In the genomic region with DNA sequence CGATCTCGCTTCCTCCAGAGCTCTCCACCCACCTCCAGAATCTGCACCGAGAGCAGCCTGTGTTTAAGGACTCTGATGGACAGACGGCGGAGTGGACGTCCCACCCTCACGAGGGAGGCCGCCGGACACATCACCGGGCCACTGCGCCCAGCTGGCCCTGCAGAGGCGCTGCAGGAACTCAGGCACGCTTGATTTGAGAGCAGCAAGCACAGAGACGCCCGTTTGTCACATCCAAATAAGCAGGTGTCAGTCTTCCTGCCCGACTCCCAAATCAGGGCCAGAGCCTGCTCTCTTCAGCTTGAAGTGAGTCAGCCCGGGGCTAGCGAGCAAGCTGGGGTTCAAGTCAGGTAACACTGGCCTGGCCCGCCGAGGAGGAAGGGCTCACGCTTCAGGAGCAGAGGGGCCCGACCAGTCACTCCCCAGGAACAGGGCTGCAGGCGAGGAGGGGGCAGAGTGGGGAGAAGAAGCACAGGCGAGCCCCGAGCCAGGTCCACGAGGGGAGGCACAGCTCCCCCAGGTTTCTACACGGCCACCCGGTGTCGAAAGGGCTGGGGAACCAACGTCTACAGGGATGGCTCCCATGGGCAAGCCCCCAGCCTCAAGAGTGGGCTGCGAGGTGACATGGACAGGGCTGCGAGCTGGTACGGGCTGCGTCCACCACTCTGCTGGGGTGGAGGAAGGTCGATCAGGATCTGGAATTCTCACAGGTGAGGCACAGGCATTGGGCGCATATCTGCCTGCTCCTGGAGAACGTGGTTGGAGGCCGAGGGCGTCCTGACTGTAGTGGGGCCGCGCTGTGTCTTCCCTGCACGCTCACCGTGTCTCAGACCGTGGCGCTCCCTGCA, we compare ENCODE assay signal across 17 cellular contexts. TPM values are rescaled to one million over a fixed set of nuclear protein-coding genes. Genes with fewer than 3 reads are reported as not detected.
DNase-seq lines count a peak whose midpoint lies in the region; ATAC-seq and TF ChIP-seq lines count a peak whose summit lies in the region.
"Had no signal": no experiment of that assay in that cellular context is flagged by ENCODE, and none has a peak within 500 bp of the region (broad histone marks: within the 10 kb centered on the region; RNA-seq: fewer than 3 reads in every experiment).

No MANE protein-coding gene starts in this region.

- no peaks in the 10 kb centered on the region for H3K9me1 ChIP-seq in IMR-90 (ENCODE audit: insufficient read depth, low read length)

- no peak overlapping the region for H3K18ac ChIP-seq in IMR-90 (ENCODE audit: low read depth, low read length)

- no peak overlapping the region for H3K14ac ChIP-seq in IMR-90 (replicated peaks; ENCODE audit: low read depth, low read length)

- DNase-seq in IMR-90 (no peak), retina (peak; percentile 45), coronary artery (ENCODE audit: low spot score) (no peak), omental fat pad (ENCODE audit: low spot score) (no peak), NCI-H1417 (lab: John Stamatoyannopoulos, UW) (no peak)
- DNase-seq: CD4-positive, alpha-beta memory T cell; DMS79 treated with DMSO at 0.1 percent for 48 hours; GOT3; NCI-H1694; NCI-H2107; NCI-H345; NCI-H526 treated with DMSO at 0.1 percent for 48 hours; PC-3; SK-N-SH had no signal

- H3K36me3 ChIP-seq in BLaER1, result no peaks in the 10 kb centered on the region
- no peaks in the 10 kb centered on the region for H3K36me3 ChIP-seq in IMR-90 (ENCODE audit: control insufficient read depth, insufficient read depth, low read length)

- H4K91ac ChIP-seq in IMR-90 (ENCODE audit: insufficient read depth, low read depth, low read length), result no peak overlapping the region

- peaks cover 34% of the 10 kb centered on the region for H3K27me3 Mint-ChIP-seq in dendritic cell treated with granulocyte-macrophage colony-stimulating factor and Interleukin-4, amounts not matched to agents 40 ng/mL and 50 ng/mL, for 4 days

- BruUV-seq in IMR-90 (replicated peaks; lab: Mats Ljungman, UMichigan), result no TSS peak

- dilution Hi-C loops in IMR-90 (cut with HindIII; ENCODE audit: low sequenced_read_pairs, unreplicated experiment), result no loop called here

- ATAC-seq in IMR-90 (ENCODE audit: low read depth), result no peak
- ATAC-seq in omental fat pad (ENCODE audit: low FRiP score), result no peak
- no peak for ATAC-seq in GM18870 (IDR thresholded peaks at IDR 0.05; ENCODE audit: unreplicated experiment)
- ATAC-seq: PC-3 had no signal

- H3K9me3 Mint-ChIP-seq in dendritic cell treated with granulocyte-macrophage colony-stimulating factor and Interleukin-4, amounts not matched to agents 40 ng/mL and 50 ng/mL, for 4 days, result no peaks in the 10 kb centered on the region
- H3K9me3 Mint-ChIP-seq: CD4-positive, alpha-beta memory T cell had no signal

- H2BK20ac ChIP-seq in IMR-90 (ENCODE audit: low read depth, low read length), result no peak overlapping the region

- H3K9me3 ChIP-seq in BLaER1 (no peaks in the 10 kb centered on the region), IMR-90 (ENCODE audit: control insufficient read depth, insufficient read depth, low read length) (no peaks in the 10 kb centered on the region)
- H3K9me3 ChIP-seq: SK-N-SH had no signal

- no peak overlapping the region for H2BK15ac ChIP-seq in IMR-90 (ENCODE audit: low read depth, low read length)

- H2BK5ac ChIP-seq in IMR-90 (ENCODE audit: low read depth, low read length, poor library complexity, severe bottlenecking), result no peak overlapping the region

- intact Hi-C loops in IMR-90 (cut with micrococcal nuclease), result no loop called here
- intact Hi-C loops in dendritic cell treated with granulocyte-macrophage colony-stimulating factor and Interleukin-4, amounts not matched to agents 40 ng/mL and 50 ng/mL, for 4 days (cut with micrococcal nuclease), result no loop called here

- no peak overlapping the region for H4K8ac ChIP-seq in IMR-90 (ENCODE audit: low read depth in 2 of 2, low read length in 2 of 2)

- H2AK9ac ChIP-seq in IMR-90 (replicated peaks; ENCODE audit: low read depth, low read length, poor library complexity), result no peak overlapping the region

- peak overlapping the region; percentile 21 for H2AFZ ChIP-seq in IMR-90 (replicated peaks; ENCODE audit: low read length, poor library complexity)

- no peak overlapping the region for H3K23ac ChIP-seq in IMR-90 (ENCODE audit: low read depth, low read length)

- peak overlapping the region; percentile 96 for H3K27ac Mint-ChIP-seq in dendritic cell treated with granulocyte-macrophage colony-stimulating factor and Interleukin-4, amounts not matched to agents 40 ng/mL and 50 ng/mL, for 4 days

- 80% methylated on average over 28 of the region's 45 CpGs; no CpG with 5 or more reads in 1 of the 2 experiments for WGBS in IMR-90 (ENCODE audit: extremely low coverage in 2 of 2, insufficient read length in 1 of 2), 2 experiments

- no peak for TF ChIP-seq POLR2A in IMR-90 (IDR thresholded peaks at IDR 0.05; ENCODE audit: low read depth, low read length)

- CTCF ChIA-PET in IMR-90 (lab: Yijun Ruan, JAX), result no interaction called here

- in situ Hi-C loops in IMR-90 (cut with MboI; ENCODE audit: low sequenced_read_pairs), result no loop called here

- no peak overlapping the region for H3K56ac ChIP-seq in IMR-90 (ENCODE audit: extremely low read depth, insufficient read depth, low read length)

- H3K4me3 Mint-ChIP-seq in dendritic cell treated with granulocyte-macrophage colony-stimulating factor and Interleukin-4, amounts not matched to agents 40 ng/mL and 50 ng/mL, for 4 days, result no peak overlapping the region

- no peak overlapping the region for H3K4ac ChIP-seq in IMR-90 (ENCODE audit: low read depth, low read length)

- H3K4me1 Mint-ChIP-seq in dendritic cell treated with granulocyte-macrophage colony-stimulating factor and Interleukin-4, amounts not matched to agents 40 ng/mL and 50 ng/mL, for 4 days (ENCODE audit: low read depth), result peaks cover 91% of the 10 kb centered on the region

- H2BK120ac ChIP-seq in IMR-90 (ENCODE audit: low read depth, low read length), result no peak overlapping the region

- H3K36me3 Mint-ChIP-seq in dendritic cell treated with granulocyte-macrophage colony-stimulating factor and Interleukin-4, amounts not matched to agents 40 ng/mL and 50 ng/mL, for 4 days (ENCODE audit: low read depth), result no peaks in the 10 kb centered on the region
- H3K36me3 Mint-ChIP-seq: CD4-positive, alpha-beta memory T cell had no signal

- H2AK5ac ChIP-seq in IMR-90 (ENCODE audit: low read depth, low read length), result no peak overlapping the region

- no peak overlapping the region for H4K5ac ChIP-seq in IMR-90 (ENCODE audit: low read depth, low read length)

- TF ChIP-seq CTCF in IMR-90 (conservative IDR thresholded peaks at IDR 0.05; ENCODE audit: low read depth, low read length), result no peak
- no peak for TF ChIP-seq CTCF in coronary artery (IDR thresholded peaks at IDR 0.05)
- no peak for TF ChIP-seq CTCF in omental fat pad (IDR thresholded peaks at IDR 0.05)

- H4K20me1 ChIP-seq in BLaER1 (no peaks in the 10 kb centered on the region), IMR-90 (ENCODE audit: insufficient read depth, low read length) (no peaks in the 10 kb centered on the region)

- H3K27me3 ChIP-seq in BLaER1, result peaks cover 10% of the 10 kb centered on the region; the same call in 1 of the 2 replicates
- peaks cover 49% of the 10 kb centered on the region for H3K27me3 ChIP-seq in IMR-90 (ENCODE audit: control insufficient read depth, insufficient read depth, low read length)

- no peak for TF ChIP-seq RAD21 in IMR-90 (IDR thresholded peaks at IDR 0.05; ENCODE audit: low read length)

- peak overlapping the region; percentile 86 for H3K4me2 ChIP-seq in BLaER1
- H3K4me2 ChIP-seq in IMR-90 (ENCODE audit: low read depth, low read length), result no peak overlapping the region
- H3K4me2 ChIP-seq: SK-N-SH had no signal

- no peaks in the 10 kb centered on the region for H3K79me1 ChIP-seq in IMR-90 (ENCODE audit: low read depth in 1 of 2, low read length in 2 of 2)

- H3K4me1 ChIP-seq in BLaER1 (peaks cover 69% of the 10 kb centered on the region), IMR-90 (ENCODE audit: control insufficient read depth, insufficient read depth, low read length) (no peaks in the 10 kb centered on the region)

- H3K4me3 ChIP-seq in BLaER1 (no peak overlapping the region), IMR-90 (ENCODE audit: insufficient read depth, low read depth, low read length) (no peak overlapping the region), coronary artery (no peak overlapping the region)

- H3K9ac ChIP-seq in BLaER1 (no peak overlapping the region), IMR-90 (ENCODE audit: low read depth, low read length) (no peak overlapping the region)
- H3K9ac ChIP-seq: SK-N-SH had no signal

- H3K27ac ChIP-seq in BLaER1 (no peak overlapping the region), IMR-90 (ENCODE audit: insufficient read depth, low read length) (no peak overlapping the region), coronary artery (no peak overlapping the region)

- POLR2A ChIA-PET in IMR-90 (lab: Charles Lee; ENCODE audit: unreplicated experiment), result no interaction called here

TF ChIP-seq in IMR-90, 13 proteins besides CTCF, POLR2A, EP300 and RAD21:
- TF ChIP-seq RCOR1 (IDR thresholded peaks at IDR 0.05; ENCODE audit: insufficient replicate concordance, low read length) (no peak), MXI1 (IDR thresholded peaks at IDR 0.05; ENCODE audit: borderline replicate concordance, low read depth, low read length) (no peak), CEBPB (IDR thresholded peaks at IDR 0.05; ENCODE audit: low read depth, low read length) (no peak), RFX5 (IDR thresholded peaks at IDR 0.05; ENCODE audit: low read depth, low read length) (no peak), BHLHE40 (IDR thresholded peaks at IDR 0.05; ENCODE audit: low read depth, low read length) (no peak), FOS (IDR thresholded peaks at IDR 0.05; ENCODE audit: low read depth, low read length) (no peak), SMC3 (IDR thresholded peaks at IDR 0.05; ENCODE audit: low read depth, low read length) (no peak), CHD1 (IDR thresholded peaks at IDR 0.05; ENCODE audit: low read depth, low read length) (no peak)
- TF ChIP-seq, protein P1, sequence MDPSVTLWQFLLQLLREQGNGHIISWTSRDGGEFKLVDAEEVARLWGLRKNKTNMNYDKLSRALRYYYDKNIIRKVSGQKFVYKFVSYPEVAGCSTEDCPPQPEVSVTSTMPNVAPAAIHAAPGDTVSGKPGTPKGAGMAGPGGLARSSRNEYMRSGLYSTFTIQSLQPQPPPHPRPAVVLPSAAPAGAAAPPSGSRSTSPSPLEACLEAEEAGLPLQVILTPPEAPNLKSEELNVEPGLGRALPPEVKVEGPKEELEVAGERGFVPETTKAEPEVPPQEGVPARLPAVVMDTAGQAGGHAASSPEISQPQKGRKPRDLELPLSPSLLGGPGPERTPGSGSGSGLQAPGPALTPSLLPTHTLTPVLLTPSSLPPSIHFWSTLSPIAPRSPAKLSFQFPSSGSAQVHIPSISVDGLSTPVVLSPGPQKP (IDR thresholded peaks at IDR 0.05; ENCODE audit: borderline replicate concordance, low read depth, low read length), result no peak

RNA-seq across cellular contexts. Expression of a gene that starts 52.5 kb away (rescaled TPM):
- total RNA-seq in IMR-90 (2012; rRNA removed) (17.5 and 17.6 TPM in 2 replicates), omental fat pad (10 to 100 TPM; 11.8 to 25.2 (median 16.0) TPM)
- 13.4 and 14.5 TPM in 2 replicates for polyA plus RNA-seq in IMR-90 (2012; rRNA removed)
- polyA plus RNA-seq in IMR-90 (2012; cell fraction: cytosol; rRNA removed), result 10.6 and 13.3 TPM in 2 replicates
- 23.9 and 32.2 TPM in 2 replicates for polyA plus RNA-seq in IMR-90 (2012; cell fraction: nucleus; rRNA removed; ENCODE audit: low replicate concordance)
